Comparison of ENCODE assay signal across 13 cellular contexts in genomic region chr15:76962337-76963013, GRCh38.
"Had no signal": no experiment of that assay in that cellular context is flagged by ENCODE, and none has a peak within 500 bp of the region (broad histone marks: within the 10 kb centered on the region; RNA-seq: fewer than 3 reads in every experiment).

No MANE protein-coding gene starts in this region.

- ATAC-seq: esophagus mucosa; right cardiac atrium; stimulated activated effector memory CD8-positive, alpha-beta T cell treated with anti-CD3 and anti-CD28 coated beads, Interleukin-12 subunit alpha, Interleukin-12 subunit beta, amount 100 ng/mL, for 72 hours; T-helper 17 cell had no signal

- DNase-seq: activated CD4-positive, alpha-beta T cell treated with anti-CD3 and anti-CD28 coated beads, Interleukin-2, amount 50 U/mL, for 4 hours; activated effector memory CD4-positive, alpha-beta T cell treated with Interleukin-2 at 50 U/mL for 16 hours; activated T-cell treated with anti-CD3 and anti-CD28 coated beads, Interleukin-2, amount 50 U/mL, for 24 hours; dermis blood vessel endothelial cell; head of caudate nucleus; posterior cingulate gyrus; right cardiac atrium; T-helper 17 cell; upper lobe of left lung had no signal

- H3K9me3 Mint-ChIP-seq: activated T-cell treated with anti-CD3 and anti-CD28 coated beads, Interleukin-2, amount 50 U/mL, for 24 hours; stimulated activated effector memory CD8-positive, alpha-beta T cell treated with anti-CD3 and anti-CD28 coated beads, Interleukin-12 subunit alpha, Interleukin-12 subunit beta, amount 100 ng/mL, for 72 hours had no signal

- H3K36me3 Mint-ChIP-seq: activated naive CD8-positive, alpha-beta T cell; stimulated activated effector memory CD8-positive, alpha-beta T cell treated with anti-CD3 and anti-CD28 coated beads, Interleukin-12 subunit alpha, Interleukin-12 subunit beta, amount 100 ng/mL, for 72 hours had no signal

- H3K27me3 ChIP-seq: breast epithelium, upper lobe of left lung had no signal

- H3K36me3 ChIP-seq: breast epithelium, upper lobe of left lung had no signal

- H3K9me3 ChIP-seq: breast epithelium, upper lobe of left lung had no signal

- H3K4me1 Mint-ChIP-seq: stimulated activated effector memory CD8-positive, alpha-beta T cell treated with anti-CD3 and anti-CD28 coated beads, Interleukin-12 subunit alpha, Interleukin-12 subunit beta, amount 100 ng/mL, for 72 hours had no signal

- H3K4me3 Mint-ChIP-seq: activated naive CD8-positive, alpha-beta T cell; activated T-cell treated with anti-CD3 and anti-CD28 coated beads, Interleukin-2, amount 50 U/mL, for 24 hours; stimulated activated effector memory CD8-positive, alpha-beta T cell treated with anti-CD3 and anti-CD28 coated beads, Interleukin-12 subunit alpha, Interleukin-12 subunit beta, amount 100 ng/mL, for 72 hours; T-helper 17 cell had no signal

- H3K27ac Mint-ChIP-seq: activated naive CD8-positive, alpha-beta T cell; activated T-cell treated with anti-CD3 and anti-CD28 coated beads, Interleukin-2, amount 50 U/mL, for 24 hours; stimulated activated effector memory CD8-positive, alpha-beta T cell treated with anti-CD3 and anti-CD28 coated beads, Interleukin-12 subunit alpha, Interleukin-12 subunit beta, amount 100 ng/mL, for 72 hours; T-helper 17 cell had no signal

- H3K27ac ChIP-seq: breast epithelium, upper lobe of left lung had no signal

- H3K4me3 ChIP-seq: breast epithelium, upper lobe of left lung had no signal

- H3K4me1 ChIP-seq: breast epithelium, upper lobe of left lung had no signal
